Comparison of ENCODE assay signal across 11 cellular contexts in the genomic region with DNA sequence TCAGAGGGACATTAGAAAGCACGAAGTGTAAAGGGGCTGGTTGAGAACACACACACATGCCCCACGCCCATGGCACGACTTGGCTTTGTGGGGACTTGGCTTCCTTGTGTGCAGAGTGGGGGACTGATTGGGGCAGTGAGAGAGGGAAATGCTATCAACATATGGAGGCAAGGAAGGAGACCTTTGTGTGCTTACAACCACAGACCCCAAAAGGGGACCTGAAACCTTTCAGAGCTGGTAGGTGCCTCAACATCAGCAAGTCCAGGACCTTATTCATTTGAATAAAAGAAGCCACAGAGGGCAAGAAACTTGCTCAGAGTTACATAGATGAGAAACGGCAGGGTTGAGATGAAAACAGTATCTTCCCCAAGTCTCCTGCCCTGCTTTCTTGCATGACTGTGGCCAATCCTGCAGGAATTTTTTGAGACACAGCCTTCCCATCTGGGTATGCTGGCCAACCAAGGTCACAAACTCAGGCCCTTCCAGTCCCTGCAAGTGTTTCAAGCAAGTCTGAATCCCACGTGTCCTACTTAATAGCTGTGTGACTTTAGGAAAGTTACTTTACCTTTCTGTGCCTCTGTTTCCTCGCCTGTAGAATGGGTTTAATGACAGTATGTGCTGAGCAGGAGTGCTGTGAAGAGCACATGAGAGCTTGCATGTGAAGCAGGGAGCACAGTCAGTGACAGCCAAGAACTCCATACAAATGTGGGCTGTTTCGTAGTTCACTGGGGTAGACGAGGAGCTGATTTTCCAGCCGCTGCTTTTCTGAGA. TPM values are rescaled to one million over a fixed set of nuclear protein-coding genes. Genes with fewer than 3 reads are reported as not detected.
DNase-seq lines count a peak whose midpoint lies in the region; ATAC-seq, FAIRE-seq and TF ChIP-seq lines count a peak whose summit lies in the region.
"Had no signal": no experiment of that assay in that cellular context is flagged by ENCODE, and none has a peak within 500 bp of the region (broad histone marks: within the 10 kb centered on the region; RNA-seq: fewer than 3 reads in every experiment).

No MANE protein-coding gene starts in this region.

- H3K9me3 Mint-ChIP-seq in activated B cell treated with CpG ODN at 0.5 μM for 24 hours: peaks cover 7% of the 10 kb centered on the region

- ATAC-seq in GM18519 (IDR thresholded peaks at IDR 0.05; ENCODE audit: low FRiP score, unreplicated experiment) (peak; percentile 99), GM21390 (IDR thresholded peaks at IDR 0.05; ENCODE audit: unreplicated experiment) (peak; percentile 100), HG03060 (IDR thresholded peaks at IDR 0.05; ENCODE audit: low read depth, unreplicated experiment) (peak; percentile 97), activated B cell treated with CpG ODN at 0.5 μM for 24 hours (ENCODE audit: low read depth) (peak; percentile 76)
- ATAC-seq: heart left ventricle had no signal

- peaks cover 33% of the 10 kb centered on the region for H3K27me3 Mint-ChIP-seq in activated B cell treated with CpG ODN at 0.5 μM for 24 hours

- TF ChIP-seq CTCF in activated B cell treated with CpG ODN at 0.5 μM for 24 hours (IDR thresholded peaks at IDR 0.05): no peak

- no peak overlapping the region for H3K4me3 Mint-ChIP-seq in activated B cell treated with CpG ODN at 0.5 μM for 24 hours
- H3K4me3 Mint-ChIP-seq: activated naive CD8-positive, alpha-beta T cell had no signal

- POLR2A ChIA-PET in activated B cell treated with CpG ODN at 0.5 μM for 24 hours (lab: Charles Lee): interaction anchor here (1.2 kb wide), 1 partner anchor 15 kb away, joined by 3 read pairs; no protein-coding TSS in a partner anchor

- CTCF ChIA-PET in activated B cell treated with CpG ODN at 0.5 μM for 24 hours (lab: Charles Lee): no interaction called here

- no peaks in the 10 kb centered on the region for H3K36me3 Mint-ChIP-seq in activated B cell treated with CpG ODN at 0.5 μM for 24 hours (ENCODE audit: low read depth)

- DNase-seq in activated B cell treated with CpG ODN at 0.5 μM for 24 hours (no peak), 8988T (no peak), urothelium cell line (ENCODE audit: low spot score) (no peak)
- no peak for DNase-seq in activated CD4-positive, alpha-beta T cell treated with anti-CD3 and anti-CD28 coated beads, Interleukin-2, amount 50 U/mL, for 4 hours
- no peak for DNase-seq in activated CD4-positive, CD25-positive, alpha-beta regulatory T cell (lab: John Stamatoyannopoulos, UW)
- DNase-seq: GM23248, heart left ventricle had no signal

- no peak for FAIRE-seq in urothelium cell line (lab: Jason Lieb, UNC)

- intact Hi-C loops in activated B cell treated with CpG ODN at 0.5 μM for 24 hours (cut with micrococcal nuclease): no loop called here

- H3K4me1 Mint-ChIP-seq in activated B cell treated with CpG ODN at 0.5 μM for 24 hours: peaks cover 10% of the 10 kb centered on the region

- no peak overlapping the region for H3K27ac Mint-ChIP-seq in activated B cell treated with CpG ODN at 0.5 μM for 24 hours
- H3K27ac Mint-ChIP-seq: activated naive CD8-positive, alpha-beta T cell had no signal

RNA-seq across cellular contexts. Expression of a gene that starts 26.2 kb away (rescaled TPM):
- total RNA-seq in activated B cell treated with CpG ODN at 0.5 μM for 24 hours: not detected in 2 replicates
- total RNA-seq: GM23248, heart left ventricle had no signal
